Comparison of ENCODE assay signal across 26 cellular contexts in genomic region chr3:186322761-186323160, GRCh38. TPM values are rescaled to one million over a fixed set of nuclear protein-coding genes. Genes with fewer than 3 reads are reported as not detected.
"Had no signal": no experiment of that assay in that cellular context is flagged by ENCODE, and none has a peak within 500 bp of the region (broad histone marks: within the 10 kb centered on the region; RNA-seq: fewer than 3 reads in every experiment).

No MANE protein-coding gene starts in this region.

- H3K9me3 Mint-ChIP-seq: natural killer cell treated with Interleukin-12 subunit alpha and Interleukin-12 subunit beta and Interleukin-15 and Interleukin-18, amount 100 ng/mL, for 72 hours; stimulated activated naive CD8-positive, alpha-beta T cell treated with anti-CD3 and anti-CD28 coated beads, Interleukin-15, Interleukin-2, amounts not matched to agents 100 ng/mL and 50 ng/mL, for 24 hours had no signal

- H3K36me3 ChIP-seq: lower lobe of right lung, ovary, right lobe of liver, tibial nerve had no signal

- H3K36me3 Mint-ChIP-seq: natural killer cell treated with Interleukin-12 subunit alpha and Interleukin-12 subunit beta and Interleukin-15 and Interleukin-18, amount 100 ng/mL, for 72 hours had no signal

- ATAC-seq: esophagus mucosa; foreskin keratinocyte; gastroesophageal sphincter; left lung; lower lobe of right lung; mucosa of descending colon; natural killer cell treated with Interleukin-12 subunit alpha and Interleukin-12 subunit beta and Interleukin-15 and Interleukin-18, amount 100 ng/mL, for 72 hours; psoas muscle; right lobe of liver; stimulated activated naive B cell treated with anti-CD40 and anti-IgM and Interleukin-4, amounts not matched to agents 10 μg/mL and 1 μg/mL and 100 μg/mL, for 72 hours had no signal

- H3K4me3 Mint-ChIP-seq: naive B cell; natural killer cell treated with Interleukin-12 subunit alpha and Interleukin-12 subunit beta and Interleukin-15 and Interleukin-18, amount 100 ng/mL, for 72 hours; stimulated activated naive B cell treated with anti-CD40 and anti-IgM and Interleukin-4, amounts not matched to agents 10 μg/mL and 1 μg/mL and 100 μg/mL, for 72 hours; stimulated activated naive CD8-positive, alpha-beta T cell treated with anti-CD3 and anti-CD28 coated beads, Interleukin-15, Interleukin-2, amounts not matched to agents 100 ng/mL and 50 ng/mL, for 24 hours had no signal

- H3K27ac ChIP-seq: dorsolateral prefrontal cortex, epithelial cell of prostate, foreskin keratinocyte, left lung, lower lobe of right lung, ovary, psoas muscle, right lobe of liver, thoracic aorta, tibial nerve, upper lobe of left lung had no signal

- DNase-seq: central memory CD4-positive, alpha-beta T cell; dorsolateral prefrontal cortex; effector CD4-positive, alpha-beta T cell; foreskin keratinocyte; hypothalamus; left lung; lower lobe of right lung; mucosa of descending colon; naive B cell; nucleus accumbens; ovary; posterior cingulate gyrus; psoas muscle; right lobe of liver; small intestine; stimulated activated CD4-positive, alpha-beta T cell treated with anti-CD3 and anti-CD28 coated beads, Interleukin-15, amount 100 ng/mL, for 24 hours; stimulated activated CD4-positive, alpha-beta T cell treated with anti-CD3 and anti-CD28 coated beads, Interleukin-2, amount 100 ng/mL, for 48 hours; stimulated activated naive B cell treated with anti-CD40 and anti-IgM and Interleukin-4, amounts not matched to agents 10 μg/mL and 1 μg/mL and 100 μg/mL, for 72 hours; upper lobe of left lung had no signal

- H3K4me1 ChIP-seq: left lung, lower lobe of right lung, psoas muscle, right lobe of liver, tibial nerve, upper lobe of left lung had no signal

- H3K27me3 ChIP-seq: dorsolateral prefrontal cortex, gastroesophageal sphincter, left lung, ovary, right lobe of liver, tibial nerve, upper lobe of left lung had no signal

- H3K4me3 ChIP-seq: dorsolateral prefrontal cortex, gastroesophageal sphincter, left lung, lower lobe of right lung, mucosa of descending colon, ovary, psoas muscle, right lobe of liver, thoracic aorta, tibial nerve, upper lobe of left lung had no signal

- H3K27ac Mint-ChIP-seq: natural killer cell treated with Interleukin-12 subunit alpha and Interleukin-12 subunit beta and Interleukin-15 and Interleukin-18, amount 100 ng/mL, for 72 hours; stimulated activated naive B cell treated with anti-CD40 and anti-IgM and Interleukin-4, amounts not matched to agents 10 μg/mL and 1 μg/mL and 100 μg/mL, for 72 hours; stimulated activated naive CD8-positive, alpha-beta T cell treated with anti-CD3 and anti-CD28 coated beads, Interleukin-15, Interleukin-2, amounts not matched to agents 100 ng/mL and 50 ng/mL, for 24 hours had no signal

- H3K9me3 ChIP-seq: gastroesophageal sphincter, left lung, lower lobe of right lung, mucosa of descending colon, ovary, psoas muscle, right lobe of liver, thoracic aorta, tibial nerve, upper lobe of left lung had no signal

RNA-seq across cellular contexts. Expression of gene DGKG, which starts 39.3 kb away (rescaled TPM):
- polyA plus RNA-seq: foreskin keratinocyte had no signal
